ENCODE assay signal across 33 cellular contexts in the genomic region with DNA sequence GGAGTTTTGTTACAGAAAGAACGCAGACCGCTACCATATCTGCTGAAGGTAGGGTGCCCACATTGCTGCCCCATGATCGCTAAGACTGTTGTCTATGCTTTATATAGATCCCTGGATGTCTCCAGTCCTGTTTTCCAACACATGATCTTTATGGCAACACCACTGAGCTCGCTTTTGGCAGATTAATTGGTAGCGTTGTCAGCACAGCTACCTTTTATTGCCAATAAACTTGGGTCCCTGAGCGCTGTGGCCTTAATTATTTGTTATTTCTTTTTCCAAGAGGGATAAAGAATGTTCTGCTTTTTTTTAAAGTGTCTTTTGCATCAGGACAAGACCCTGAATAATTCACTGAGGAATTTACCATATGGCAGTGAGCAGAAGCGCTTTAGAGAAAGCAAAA.
"Had no signal": no experiment of that assay in that cellular context is flagged by ENCODE, and none has a peak within 500 bp of the region (broad histone marks: within the 10 kb centered on the region; RNA-seq: fewer than 3 reads in every experiment).

No MANE protein-coding gene starts in this region.

- DNase-seq: activated CD4-positive, alpha-beta T cell treated with anti-CD3 and anti-CD28 coated beads for 1 hour; activated CD4-positive, alpha-beta T cell treated with anti-CD3 and anti-CD28 coated beads for 4 hours; activated CD4-positive, alpha-beta T cell treated with anti-CD3 and anti-CD28 coated beads, Interleukin-2, amount 50 U/mL, for 1 hour; activated CD4-positive, alpha-beta T cell treated with anti-CD3 and anti-CD28 coated beads, Interleukin-2, amount 50 U/mL, for 48 hours; activated CD8-positive, alpha-beta memory T cell treated with anti-CD3 and anti-CD28 coated beads for 24 hours; activated CD8-positive, alpha-beta T cell treated with anti-CD3 and anti-CD28 coated beads for 36 hours; activated effector memory CD4-positive, alpha-beta T cell treated with anti-CD3 and anti-CD28 coated beads, Interleukin-2, amount 50 U/mL, for 16 hours; activated naive CD4-positive, alpha-beta T cell; activated naive CD4-positive, alpha-beta T cell treated with anti-CD3 and anti-CD28 coated beads, Interleukin-2, amount 10 ng/mL, durations not matched to agents 7 days and 5 days; activated naive CD8-positive, alpha-beta T cell treated with anti-CD3 and anti-CD28 coated beads, Interleukin-2, amount 10 ng/mL, durations not matched to agents 7 days and 5 days; activated T-cell treated with anti-CD3 and anti-CD28 coated beads, Interleukin-2, amount 50 U/mL, for 4 hours; central memory CD4-positive, alpha-beta T cell; cerebellar nuclear complex; colonic mucosa; effector CD8-positive, alpha-beta T cell; esophagus squamous epithelium; foreskin melanocyte; T-helper 1 cell; T-helper 17 cell; T1000 had no signal

- H3K27ac Mint-ChIP-seq: activated CD8-positive, alpha-beta T cell treated with anti-CD3 and anti-CD28 coated beads for 36 hours; activated naive CD4-positive, alpha-beta T cell treated with anti-CD3 and anti-CD28 coated beads, Interleukin-2, amount 10 ng/mL, durations not matched to agents 7 days and 5 days; activated naive CD4-positive, alpha-beta T cell treated with anti-CD3 and anti-CD28 coated beads, Interleukin-2, amount 50 U/mL, for 72 hours; activated naive CD8-positive, alpha-beta T cell treated with anti-CD3 and anti-CD28 coated beads, Interleukin-2, amount 10 ng/mL, durations not matched to agents 7 days and 5 days; activated T-helper 1 cell treated with anti-CD3 and anti-CD28 coated beads, Interleukin-12 subunit alpha, Interleukin-12 subunit beta, Interleukin-2, Interleukin-4 antibody, amounts not matched to agents 30 ng/mL and 10 ng/mL and 1 ng/mL, durations not matched to agents 14 hours and 24 hours and 36 hours; activated T-helper 2 cell treated with anti-CD3 and anti-CD28 coated beads, Interferon-gamma antibody, Interleukin-2, Interleukin-4, amounts not matched to agents 10 μg/mL and 5 μg/mL and 100 μg/mL, durations not matched to agents 14 hours and 24 hours and 36 hours; T-helper 17 cell; T-helper 2 cell treated with Interferon-gamma antibody and Interleukin-4, amounts not matched to agents 5 μg/mL and 100 μg/mL, for 36 hours; WTC11 had no signal

- H3K4me1 Mint-ChIP-seq: activated naive CD4-positive, alpha-beta T cell treated with anti-CD3 and anti-CD28 coated beads, Interleukin-2, amount 10 ng/mL, durations not matched to agents 7 days and 5 days; T-helper 17 cell had no signal

- FAIRE-seq: endometrium, endothelial cell of umbilical vein had no signal

- H3K27me3 ChIP-seq: ascending aorta, breast epithelium, cardiac muscle cell, colonic mucosa, esophagus squamous epithelium, gastroesophageal sphincter had no signal

- H3K36me3 ChIP-seq: ascending aorta, breast epithelium, cardiac muscle cell, colonic mucosa, esophagus squamous epithelium, gastroesophageal sphincter had no signal

- H3K4me3 ChIP-seq: ascending aorta, breast epithelium, cardiac muscle cell, colonic mucosa, esophagus squamous epithelium, gastroesophageal sphincter had no signal

- H3K4me1 ChIP-seq: ascending aorta, breast epithelium, colonic mucosa, esophagus squamous epithelium had no signal

- H3K4me3 Mint-ChIP-seq: activated CD8-positive, alpha-beta T cell treated with anti-CD3 and anti-CD28 coated beads for 36 hours; activated naive CD4-positive, alpha-beta T cell treated with anti-CD3 and anti-CD28 coated beads, Interleukin-2, amount 10 ng/mL, durations not matched to agents 7 days and 5 days; activated naive CD8-positive, alpha-beta T cell treated with anti-CD3 and anti-CD28 coated beads, Interleukin-2, amount 10 ng/mL, durations not matched to agents 7 days and 5 days; activated T-cell treated with anti-CD3 and anti-CD28 coated beads, Interleukin-2, amount 50 U/mL, for 4 hours; activated T-helper 1 cell treated with anti-CD3 and anti-CD28 coated beads, Interleukin-12 subunit alpha, Interleukin-12 subunit beta, Interleukin-2, Interleukin-4 antibody, amounts not matched to agents 30 ng/mL and 10 ng/mL and 1 ng/mL, durations not matched to agents 14 hours and 24 hours and 36 hours; brain; T-helper 17 cell; T-helper 2 cell treated with Interferon-gamma antibody and Interleukin-4, amounts not matched to agents 5 μg/mL and 100 μg/mL, for 36 hours; WTC11 had no signal

- H3K9me3 ChIP-seq: ascending aorta, breast epithelium, colonic mucosa, esophagus squamous epithelium, gastroesophageal sphincter had no signal

- H3K27ac ChIP-seq: ascending aorta, breast epithelium, cardiac muscle cell, colonic mucosa, epithelial cell of prostate, esophagus squamous epithelium, gastroesophageal sphincter had no signal

- H3K36me3 Mint-ChIP-seq: activated naive CD4-positive, alpha-beta T cell treated with anti-CD3 and anti-CD28 coated beads, Interleukin-2, amount 10 ng/mL, durations not matched to agents 7 days and 5 days; activated naive CD4-positive, alpha-beta T cell treated with anti-CD3 and anti-CD28 coated beads, Interleukin-2, amount 50 U/mL, for 72 hours; activated naive CD8-positive, alpha-beta T cell treated with anti-CD3 and anti-CD28 coated beads, Interleukin-2, amount 10 ng/mL, durations not matched to agents 7 days and 5 days; brain; WTC11 had no signal

- H3K9me3 Mint-ChIP-seq: activated naive CD4-positive, alpha-beta T cell treated with anti-CD3 and anti-CD28 coated beads, Interleukin-2, amount 10 ng/mL, durations not matched to agents 7 days and 5 days; activated T-helper 1 cell treated with anti-CD3 and anti-CD28 coated beads, Interleukin-12 subunit alpha, Interleukin-12 subunit beta, Interleukin-2, Interleukin-4 antibody, amounts not matched to agents 30 ng/mL and 10 ng/mL and 1 ng/mL, durations not matched to agents 14 hours and 24 hours and 36 hours; activated T-helper 2 cell treated with anti-CD3 and anti-CD28 coated beads, Interferon-gamma antibody, Interleukin-2, Interleukin-4, amounts not matched to agents 10 μg/mL and 5 μg/mL and 100 μg/mL, durations not matched to agents 14 hours and 24 hours and 36 hours; T-helper 2 cell treated with Interferon-gamma antibody and Interleukin-4, amounts not matched to agents 5 μg/mL and 100 μg/mL, for 36 hours had no signal
